16 cellular contexts compared by ENCODE assay signal in the genomic region with DNA sequence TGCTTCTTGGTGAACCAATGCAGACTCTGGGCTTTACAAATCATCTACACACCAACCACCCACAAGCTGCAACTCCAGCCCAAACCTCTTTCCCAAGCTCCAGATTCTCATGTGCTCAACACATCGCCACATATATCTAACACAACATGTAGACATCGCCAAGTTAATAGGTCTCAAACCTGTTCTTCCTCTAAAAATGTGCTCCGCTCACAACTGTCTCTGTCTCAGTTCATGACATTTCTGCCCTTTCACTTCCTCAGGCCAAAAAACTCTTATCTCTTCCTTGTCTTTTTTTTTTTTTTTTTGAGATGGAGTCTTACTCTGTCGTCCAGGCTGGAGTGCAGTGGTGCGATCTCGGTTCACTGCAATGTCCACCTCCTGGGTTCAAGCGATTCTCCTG.
A peak's percentile ranks its signal among the peaks of the same experiment; 100 is the strongest.
DNase-seq lines count a peak whose midpoint lies in the region; ATAC-seq lines count a peak whose summit lies in the region.
"Had no signal": no experiment of that assay in that cellular context is flagged by ENCODE, and none has a peak within 500 bp of the region (broad histone marks: within the 10 kb centered on the region; RNA-seq: fewer than 3 reads in every experiment).

No MANE protein-coding gene starts in this region.

- H3K27ac ChIP-seq in GM23248: no peak overlapping the region
- H3K27ac ChIP-seq: heart left ventricle, left lung, neural progenitor cell, SJSA1 had no signal

- H3K4me1 ChIP-seq in GM23248 (ENCODE audit: insufficient read depth): no peaks in the 10 kb centered on the region
- H3K4me1 ChIP-seq: left lung, neural progenitor cell, SJSA1 had no signal

- H3K4me3 ChIP-seq in GM23248: no peak overlapping the region
- H3K4me3 ChIP-seq: heart left ventricle, left lung, neural progenitor cell, SJSA1 had no signal

- ATAC-seq in GM19023 (IDR thresholded peaks at IDR 0.05; ENCODE audit: unreplicated experiment) (peak; percentile 38), GM21723 (IDR thresholded peaks at IDR 0.05; ENCODE audit: unreplicated experiment) (peak; percentile 81), HG03432 (IDR thresholded peaks at IDR 0.05; ENCODE audit: unreplicated experiment) (peak; percentile 72)
- ATAC-seq: heart left ventricle, left lung had no signal

- in situ Hi-C loops in GM23248 (cut with MboI): no loop called here

- H4K20me1 ChIP-seq in GM23248 (ENCODE audit: insufficient read depth): no peaks in the 10 kb centered on the region

- H3K9me2 ChIP-seq in GM23248 (ENCODE audit: insufficient read depth): no peaks in the 10 kb centered on the region

- H3K4me2 ChIP-seq in GM23248 (ENCODE audit: unreplicated experiment): no peak overlapping the region
- H3K4me2 ChIP-seq: neural progenitor cell had no signal

- WGBS in GM23248 (ENCODE audit: low coverage in 1 of 2, low lambda C conversion rate in 2 of 2, missing lambda C conversion rate in 2 of 2), 2 experiments: 77 to 78% methylated on average over 7 of the region's 7 CpGs

- H2AFZ ChIP-seq in GM23248: no peak overlapping the region
- H2AFZ ChIP-seq: neural progenitor cell had no signal

- H3F3A ChIP-seq in GM23248 (ENCODE audit: insufficient read depth): no peaks in the 10 kb centered on the region

- H3K9ac ChIP-seq in GM23248: no peak overlapping the region
- H3K9ac ChIP-seq: neural progenitor cell had no signal

- no peaks in the 10 kb centered on the region for H3K27me3 ChIP-seq in GM23248 (replicated peaks; ENCODE audit: insufficient read depth)
- H3K27me3 ChIP-seq: heart left ventricle, left lung, neural progenitor cell, SJSA1 had no signal

- DNase-seq in germinal center (ENCODE audit: low spot score): peak; percentile 23
- no peak for DNase-seq in midbrain (lab: John Stamatoyannopoulos, UW)
- no peak for DNase-seq in GM23248
- no peak for DNase-seq in occipital lobe (lab: John Stamatoyannopoulos, UW)
- DNase-seq in NCI-H1694 treated with DMSO at 0.1 percent for 48 hours (lab: John Stamatoyannopoulos, UW): no peak
- DNase-seq: activated CD4-positive, CD25-positive, alpha-beta regulatory T cell treated with anti-CD3 and anti-CD28 coated beads, Interleukin-2, amount 50 U/mL, for 72 hours; H7; heart left ventricle; left lung; NCI-H1436; NCI-H526 treated with DMSO at 0.1 percent for 48 hours had no signal

- no peaks in the 10 kb centered on the region for H3K9me3 ChIP-seq in GM23248 (ENCODE audit: low read depth)
- H3K9me3 ChIP-seq: heart left ventricle, left lung, SJSA1 had no signal

- no peaks in the 10 kb centered on the region for H3K79me2 ChIP-seq in GM23248 (ENCODE audit: insufficient read depth)

- H3K36me3 ChIP-seq in GM23248 (ENCODE audit: low read depth): no peaks in the 10 kb centered on the region
- H3K36me3 ChIP-seq: heart left ventricle, left lung, neural progenitor cell, SJSA1 had no signal
